ENCODE assay signal across 22 cellular contexts in genomic region chr4:110104661-110105060, GRCh38.
DNase-seq lines count a peak whose midpoint lies in the region.
"Had no signal": no experiment of that assay in that cellular context is flagged by ENCODE, and none has a peak within 500 bp of the region (broad histone marks: within the 10 kb centered on the region; RNA-seq: fewer than 3 reads in every experiment).

No MANE protein-coding gene starts in this region.

- H3K27ac ChIP-seq in cingulate gyrus (ENCODE audit: low read depth, low read length) = peak overlapping the region; percentile 12
- H3K27ac ChIP-seq: BLaER1 treated with 17β-estradiol and CSF1 and Interleukin-3, amounts not matched to agents 10 nM and 100 nM; heart left ventricle; lower lobe of right lung; neutrophil; suprapubic skin had no signal

- DNase-seq in COR-L47 (lab: John Stamatoyannopoulos, UW) (peak; percentile 81), NCI-H146 (lab: John Stamatoyannopoulos, UW) (peak; percentile 67), midbrain (lab: John Stamatoyannopoulos, UW) (peak; percentile 31), A172 (ENCODE audit: low spot score) (no peak), H4 (ENCODE audit: low spot score) (no peak), DMS153 (lab: John Stamatoyannopoulos, UW) (no peak)
- no peak for DNase-seq in activated effector memory CD4-positive, alpha-beta T cell treated with Interleukin-2 at 50 U/mL for 16 hours
- DNase-seq: activated CD4-positive, alpha-beta T cell treated with anti-CD3 and anti-CD28 coated beads for 4 hours; activated gamma-delta T cell treated with Interleukin-2 at 50 U/mL for 16 hours; activated T-cell treated with anti-CD3 and anti-CD28 coated beads, Interleukin-2, amount 50 U/mL, for 24 hours; central memory CD4-positive, alpha-beta T cell; heart left ventricle; HFFc6; Kasumi-1; lower lobe of right lung; NCI-H1930; NCI-H345; stimulated activated CD4-positive, alpha-beta T cell treated with anti-CD3 and anti-CD28 coated beads, Interleukin-4, amount 100 ng/mL, for 24 hours had no signal

Comparison
In these comparisons a context has a peak if more than half of its experiments do, and no peak if none do; other contexts are left out.
1. DNase-seq: peak in COR-L47 (single experiment), NCI-H146 (single experiment) and midbrain (single experiment); none in A172 (single experiment), activated effector memory CD4-positive, alpha-beta T cell treated with Interleukin-2 at 50 U/mL for 16 hours (single experiment), H4 (single experiment) and DMS153 (single experiment).